ENCODE assay signal across 16 cellular contexts in genomic region chr12:57157588-57158173, GRCh38. TPM values are rescaled to one million over a fixed set of nuclear protein-coding genes. Genes with fewer than 3 reads are reported as not detected.
DNase-seq lines count a peak whose midpoint lies in the region; TF ChIP-seq lines count a peak whose summit lies in the region.
"Had no signal": no experiment of that assay in that cellular context is flagged by ENCODE, and none has a peak within 500 bp of the region (broad histone marks: within the 10 kb centered on the region; RNA-seq: fewer than 3 reads in every experiment).

No MANE protein-coding gene starts in this region.

- no peak overlapping the region for H2BK15ac ChIP-seq in mesenchymal stem cell (ENCODE audit: low read depth, poor library complexity, severe bottlenecking)

- H3K4me3 ChIP-seq in left ventricle myocardium inferior (no peak overlapping the region), adipocyte (ENCODE audit: low read length) (no peak overlapping the region), mesenchymal stem cell (ENCODE audit: insufficient read depth in 1 of 2, low read depth in 1 of 2, low read length in 2 of 2) (no peak overlapping the region), trophoblast cell (ENCODE audit: low read depth, low read length) (no peak overlapping the region)
- H3K4me3 ChIP-seq: skin epidermis had no signal

- no peak for TF ChIP-seq CTCF in left ventricle myocardium inferior (IDR thresholded peaks at IDR 0.05; ENCODE audit: borderline replicate concordance)

- no peak overlapping the region for H3K18ac ChIP-seq in mesenchymal stem cell (ENCODE audit: low read depth in 1 of 2, low read length in 2 of 2)
- H3K18ac ChIP-seq in trophoblast cell (ENCODE audit: low read length): no peak overlapping the region

- H3K9ac ChIP-seq in adipocyte (ENCODE audit: low read length) (peak overlapping the region; percentile 91), mesenchymal stem cell (ENCODE audit: low read length) (peak overlapping the region; percentile 70), trophoblast cell (ENCODE audit: low read length) (no peak overlapping the region)

- intact Hi-C loops in left ventricle myocardium inferior (cut with micrococcal nuclease) (no loop called here), cardiac septum (cut with DNase I) (no loop called here)

- WGBS in mesenchymal stem cell: 96% methylated on average over 4 of the region's 5 CpGs
- WGBS in trophoblast cell (ENCODE audit: extremely low coverage, insufficient coverage, insufficient read length): no CpG with 5 or more reads among the region's 5 CpGs

- no peak overlapping the region for H4K12ac ChIP-seq in trophoblast cell (ENCODE audit: low read depth, low read length)

- no peak for DNase-seq in left ventricle myocardium inferior
- no peak for DNase-seq in cardiac septum (ENCODE audit: low spot score)
- DNase-seq in adipocyte (ENCODE audit: low read depth): no peak
- no peak for DNase-seq in mesenchymal stem cell
- DNase-seq in activated T-cell treated with anti-CD3 and anti-CD28 coated beads, Interleukin-2, amount 50 U/mL, for 48 hours: no peak
- DNase-seq in activated T-cell treated with anti-CD3 and anti-CD28 coated beads for 4 hours: no peak
- no peak for DNase-seq in 8988T
- no peak for DNase-seq in trophoblast cell
- DNase-seq: cerebellar nuclear complex; DMS153; left cardiac atrium; naive thymus-derived CD8-positive, alpha-beta T cell; NCI-H187 had no signal

- no peaks in the 10 kb centered on the region for H3K79me2 ChIP-seq in trophoblast cell (ENCODE audit: control insufficient read depth, insufficient read depth, low read length, poor library complexity)

- H4K8ac ChIP-seq in mesenchymal stem cell (ENCODE audit: low read length) (no peak overlapping the region), trophoblast cell (ENCODE audit: low read depth, low read length) (no peak overlapping the region)

- no peak overlapping the region for H3K4ac ChIP-seq in mesenchymal stem cell (ENCODE audit: low read depth in 1 of 2, low read length in 2 of 2)
- no peak overlapping the region for H3K4ac ChIP-seq in trophoblast cell (ENCODE audit: low read depth, low read length)

- H3K27me3 ChIP-seq in left ventricle myocardium inferior (ENCODE audit: low read depth): no peaks in the 10 kb centered on the region
- no peaks in the 10 kb centered on the region for H3K27me3 ChIP-seq in adipocyte (replicated peaks; ENCODE audit: control insufficient read depth, insufficient read depth, low read length)
- no peaks in the 10 kb centered on the region for H3K27me3 ChIP-seq in mesenchymal stem cell (ENCODE audit: control insufficient read depth in 1 of 2, insufficient read depth in 1 of 2, low read length in 2 of 2)
- no peaks in the 10 kb centered on the region for H3K27me3 ChIP-seq in trophoblast cell (ENCODE audit: insufficient read depth, low read length)

- peak overlapping the region; percentile 30 for H3K27ac ChIP-seq in left ventricle myocardium inferior (replicated peaks)
- no peak overlapping the region for H3K27ac ChIP-seq in mesenchymal stem cell (ENCODE audit: low read length, poor library complexity, severe bottlenecking)
- no peak overlapping the region for H3K27ac ChIP-seq in trophoblast cell (ENCODE audit: low read depth, low read length)

- H3K14ac ChIP-seq in mesenchymal stem cell (ENCODE audit: low read length in 2 of 2) (no peak overlapping the region), trophoblast cell (ENCODE audit: low read length) (no peak overlapping the region)

- H2BK5ac ChIP-seq in mesenchymal stem cell (ENCODE audit: low read depth, low read length, poor library complexity, severe bottlenecking) (no peak overlapping the region), trophoblast cell (ENCODE audit: low read depth, low read length, poor library complexity) (no peak overlapping the region)

- H3K9me3 ChIP-seq in left ventricle myocardium inferior (replicated peaks) (no peaks in the 10 kb centered on the region), adipocyte (ENCODE audit: control insufficient read depth, low read length) (no peaks in the 10 kb centered on the region), mesenchymal stem cell (ENCODE audit: control insufficient read depth, low read length) (no peaks in the 10 kb centered on the region), trophoblast cell (ENCODE audit: insufficient read depth, low read depth, low read length) (peaks cover 2% of the 10 kb centered on the region)

- H2AK5ac ChIP-seq in mesenchymal stem cell (ENCODE audit: low read length, severe bottlenecking) (no peak overlapping the region), trophoblast cell (ENCODE audit: low read length) (no peak overlapping the region)

- H4K91ac ChIP-seq in mesenchymal stem cell (ENCODE audit: low read length) (no peak overlapping the region), trophoblast cell (ENCODE audit: low read depth, low read length) (no peak overlapping the region)

- H2BK120ac ChIP-seq in mesenchymal stem cell (ENCODE audit: low read depth, low read length) (no peak overlapping the region), trophoblast cell (ENCODE audit: insufficient read depth, low read length, poor library complexity) (no peak overlapping the region)

- peaks cover 44% of the 10 kb centered on the region for H3K79me1 ChIP-seq in mesenchymal stem cell (replicated peaks; ENCODE audit: low read length, poor library complexity, severe bottlenecking)
- H3K79me1 ChIP-seq in trophoblast cell (ENCODE audit: low read length): no peaks in the 10 kb centered on the region

- no peak overlapping the region for H3K23ac ChIP-seq in mesenchymal stem cell (ENCODE audit: low read length in 2 of 2)
- H3K23ac ChIP-seq in trophoblast cell (ENCODE audit: low read length): no peak overlapping the region

- H2AFZ ChIP-seq in mesenchymal stem cell (ENCODE audit: low read depth, low read length): no peak overlapping the region
- H2AFZ ChIP-seq in trophoblast cell (ENCODE audit: insufficient read depth, low read length, poor library complexity): no peak overlapping the region

- H3K4me1 ChIP-seq in left ventricle myocardium inferior (peaks cover 35% of the 10 kb centered on the region), adipocyte (ENCODE audit: control insufficient read depth, insufficient read depth, low read length) (peaks cover 72% of the 10 kb centered on the region), mesenchymal stem cell (ENCODE audit: control insufficient read depth, insufficient read depth, low read depth, low read length) (peaks cover 8% of the 10 kb centered on the region), trophoblast cell (ENCODE audit: control insufficient read depth in 1 of 2, insufficient read depth in 2 of 2, low read length in 2 of 2) (no peaks in the 10 kb centered on the region)

- peaks cover 91% of the 10 kb centered on the region for H3K36me3 ChIP-seq in left ventricle myocardium inferior
- H3K36me3 ChIP-seq in adipocyte (ENCODE audit: control insufficient read depth, insufficient read depth, low read length, severe bottlenecking): peaks cover 97% of the 10 kb centered on the region
- peaks cover 93 to 99% of the 10 kb centered on the region in 2 experiments for H3K36me3 ChIP-seq in mesenchymal stem cell (ENCODE audit: control insufficient read depth in 1 of 2, insufficient read depth in 2 of 2, low read depth in 1 of 2, low read length in 2 of 2)
- H3K36me3 ChIP-seq in trophoblast cell (ENCODE audit: control insufficient read depth in 1 of 2, insufficient read depth in 2 of 2, low read length in 2 of 2): peaks cover 79 to 88% of the 10 kb centered on the region in 2 experiments

- H2BK12ac ChIP-seq in mesenchymal stem cell (ENCODE audit: low read length in 2 of 2) (no peak overlapping the region), trophoblast cell (ENCODE audit: low read length) (no peak overlapping the region)

- H3K4me2 ChIP-seq in mesenchymal stem cell (ENCODE audit: low read length, poor library complexity, severe bottlenecking) (no peak overlapping the region), trophoblast cell (ENCODE audit: low read length) (no peak overlapping the region)

RNA-seq across cellular contexts. Expression of gene LRP1-AS, which starts 10.3 kb away (rescaled TPM):
- not detected for total RNA-seq in left ventricle myocardium inferior
- not detected for total RNA-seq in cardiac septum
- not detected for polyA plus RNA-seq in mesenchymal stem cell (2013, experiment 1 of 2)
- not detected for polyA plus RNA-seq in mesenchymal stem cell (2013, experiment 2 of 2)
- polyA plus RNA-seq in trophoblast cell (2013): not detected in 2 replicates
- total RNA-seq: activated CD8-positive, alpha-beta memory T cell treated with anti-CD3 and anti-CD28 coated beads for 36 hours; left cardiac atrium; naive thymus-derived CD8-positive, alpha-beta T cell; RPMI7951 had no signal
- polyA plus RNA-seq: naive thymus-derived CD8-positive, alpha-beta T cell had no signal

RNA-seq across cellular contexts. Expression of gene LRP1, which starts 29.4 kb away (rescaled TPM):
- 61.0 TPM for total RNA-seq in left ventricle myocardium inferior
- total RNA-seq in cardiac septum: 103 TPM
- polyA plus RNA-seq in mesenchymal stem cell (2013, experiment 1 of 2): 68.9 TPM
- 57.9 TPM for polyA plus RNA-seq in mesenchymal stem cell (2013, experiment 2 of 2)
- polyA plus RNA-seq in trophoblast cell (2013): 45.9 and 49.7 TPM in 2 replicates

RNA-seq across cellular contexts. Expression of gene STAT6, which starts 46.5 kb away (rescaled TPM):
- 46.2 TPM for total RNA-seq in left ventricle myocardium inferior
- total RNA-seq in cardiac septum: 42.1 TPM
- 87.5 TPM for polyA plus RNA-seq in mesenchymal stem cell (2013, experiment 1 of 2)
- 89.4 TPM for polyA plus RNA-seq in mesenchymal stem cell (2013, experiment 2 of 2)
- 48.8 and 53.2 TPM in 2 replicates for polyA plus RNA-seq in trophoblast cell (2013)

RNA-seq across cellular contexts. Expression of gene NXPH4, which starts 58.9 kb away (rescaled TPM):
- total RNA-seq in left ventricle myocardium inferior (0.44 TPM), cardiac septum (20.0 TPM)
- 1.8 TPM for polyA plus RNA-seq in mesenchymal stem cell (2013, experiment 1 of 2)
- polyA plus RNA-seq in mesenchymal stem cell (2013, experiment 2 of 2): 1.6 TPM
- polyA plus RNA-seq in trophoblast cell (2013): 0.85 and 0.86 TPM in 2 replicates
- polyA plus RNA-seq: naive thymus-derived CD8-positive, alpha-beta T cell had no signal
